In genomic region chrX:3204606-3205005, GRCh38 we compare ENCODE assay signal across 21 cellular contexts.
"Had no signal": no experiment of that assay in that cellular context is flagged by ENCODE, and none has a peak within 500 bp of the region (broad histone marks: within the 10 kb centered on the region; RNA-seq: fewer than 3 reads in every experiment).

No MANE protein-coding gene starts in this region.

- H3K27ac ChIP-seq: adrenal gland, ascending aorta, brain microvascular endothelial cell, heart left ventricle, ovary, prostate gland, spleen, tibial nerve, WERI-Rb-1 had no signal

- H3K9me3 ChIP-seq: adrenal gland, ascending aorta, heart left ventricle, ovary, prostate gland, spleen, tibial nerve had no signal

- DNase-seq: activated CD4-positive, alpha-beta T cell treated with anti-CD3 and anti-CD28 coated beads for 48 hours; activated CD4-positive, alpha-beta T cell treated with anti-CD3 and anti-CD28 coated beads, Interleukin-2, amount 50 U/mL, for 48 hours; activated CD8-positive, alpha-beta memory T cell treated with anti-CD3 and anti-CD28 coated beads for 24 hours; activated effector memory CD4-positive, alpha-beta T cell treated with Interleukin-2 at 50 U/mL for 16 hours; activated naive CD4-positive, alpha-beta T cell treated with Interleukin-2 at 50 U/mL for 16 hours; brain microvascular endothelial cell; caudate nucleus; heart left ventricle; kidney glomerular epithelial cell; ovary; retina; spleen; stimulated activated naive CD4-positive, alpha-beta T cell treated with Interleukin-2 at 50 U/mL for 16 hours; T-helper 1 cell; WERI-Rb-1 had no signal

- ATAC-seq: activated CD4-positive, CD25-positive, alpha-beta regulatory T cell treated with anti-CD3 and anti-CD28 coated beads, Interleukin-2, amount 50 U/mL, for 24 hours; left lobe of liver had no signal

- H3K4me3 ChIP-seq: adrenal gland, ascending aorta, heart left ventricle, ovary, prostate gland, spleen, tibial nerve had no signal

- H3K27me3 ChIP-seq: adrenal gland, ascending aorta, brain microvascular endothelial cell, heart left ventricle, ovary, spleen, tibial nerve had no signal

- H3K4me1 ChIP-seq: adrenal gland, ascending aorta, heart left ventricle, prostate gland, spleen, tibial nerve had no signal
